Comparison of ENCODE assay signal across 19 cellular contexts in genomic region chr2:133271105-133271504, GRCh38.
"Had no signal": no experiment of that assay in that cellular context is flagged by ENCODE, and none has a peak within 500 bp of the region (broad histone marks: within the 10 kb centered on the region; RNA-seq: fewer than 3 reads in every experiment).

No MANE protein-coding gene starts in this region.

- H3K79me2 ChIP-seq: parathyroid adenoma had no signal

- H3K9me3 ChIP-seq: esophagus muscularis mucosa, heart left ventricle, right lobe of liver, testis, vagina had no signal

- H3K27ac ChIP-seq: esophagus muscularis mucosa, heart left ventricle, parathyroid adenoma, right lobe of liver, testis, vagina had no signal

- H3K36me3 ChIP-seq: esophagus muscularis mucosa, heart left ventricle, right lobe of liver, vagina had no signal

- H3K9ac ChIP-seq: parathyroid adenoma had no signal

- H2AFZ ChIP-seq: parathyroid adenoma had no signal

- H3K4me3 ChIP-seq: esophagus muscularis mucosa, heart left ventricle, right lobe of liver, vagina had no signal

- DNase-seq: activated B cell treated with CpG ODN at 0.5 μM for 24 hours; activated CD4-positive, alpha-beta memory T cell treated with anti-CD3 and anti-CD28 coated beads for 36 hours; activated CD4-positive, alpha-beta T cell treated with anti-CD3 and anti-CD28 coated beads for 4 hours; activated naive CD4-positive, alpha-beta T cell treated with anti-CD3 and anti-CD28 coated beads for 36 hours; activated naive CD8-positive, alpha-beta T cell treated with anti-CD3 and anti-CD28 coated beads, Interleukin-2, amount 10 ng/mL, durations not matched to agents 7 days and 5 days; activated T-cell treated with anti-CD3 and anti-CD28 coated beads, Interleukin-2, amount 50 U/mL, for 48 hours; central memory CD4-positive, alpha-beta T cell; effector memory CD4-positive, alpha-beta T cell; heart left ventricle; islet precursor cell; left colon; right lobe of liver; small intestine; stimulated activated CD4-positive, alpha-beta T cell treated with anti-CD3 and anti-CD28 coated beads, Interleukin-15, amount 100 ng/mL, for 24 hours; T-helper 17 cell had no signal

- H3K4me1 ChIP-seq: parathyroid adenoma, right lobe of liver, testis had no signal

- H3K27me3 ChIP-seq: right lobe of liver, testis, vagina had no signal
